In the genomic region with DNA sequence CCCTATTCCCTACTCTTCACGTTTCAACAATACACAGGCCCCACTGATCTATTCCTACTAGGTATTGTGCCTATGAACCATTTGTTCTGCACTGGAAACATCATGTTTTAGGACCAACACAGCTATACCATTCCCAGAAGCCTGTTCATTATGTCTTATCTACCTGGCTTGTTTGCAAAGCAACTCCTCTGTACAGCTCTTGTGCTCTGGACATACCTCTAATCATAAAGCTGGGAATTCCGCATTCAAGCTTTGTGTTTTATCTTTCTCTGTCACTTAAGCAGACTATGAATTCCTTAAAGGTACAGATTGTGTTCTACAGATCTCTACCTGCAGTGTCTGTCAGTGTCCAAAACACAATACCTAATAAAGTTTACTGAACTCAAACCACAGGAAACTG, we compare ENCODE assay signal across 22 cellular contexts.
DNase-seq lines count a peak whose midpoint lies in the region; ATAC-seq, FAIRE-seq and TF ChIP-seq lines count a peak whose summit lies in the region.
"Had no signal": no experiment of that assay in that cellular context is flagged by ENCODE, and none has a peak within 500 bp of the region (broad histone marks: within the 10 kb centered on the region; RNA-seq: fewer than 3 reads in every experiment).

No MANE protein-coding gene starts in this region.

- intact Hi-C loops in CD4-positive, alpha-beta T cell (cut with DNase I, micrococcal nuclease), result no loop called here
- intact Hi-C loops in OCI-LY7 (cut with micrococcal nuclease; ENCODE audit: unreplicated experiment), result no loop called here

- no peak overlapping the region for H3K9ac ChIP-seq in neural progenitor cell
- H3K9ac ChIP-seq: GM23248 had no signal

- CTCF ChIA-PET in CD4-positive, alpha-beta T cell (lab: Charles Lee), result interaction anchor here (0.5 to 0.8 kb wide), 2 partner anchors 11 to 218 kb away, joined by 3 read pairs; no protein-coding TSS in a partner anchor
- CTCF ChIA-PET in OCI-LY7 (lab: Charles Lee; ENCODE audit: unreplicated experiment), result interaction anchor here (0.5 kb wide), 1 partner anchor 90 kb away, joined by 3 read pairs; no protein-coding TSS in a partner anchor

- H3K36me3 Mint-ChIP-seq in CD4-positive, alpha-beta T cell (ENCODE audit: low read depth), result peaks cover 69% of the 10 kb centered on the region
- peaks cover 19% of the 10 kb centered on the region for H3K36me3 Mint-ChIP-seq in neural progenitor cell

- H3K27me3 Mint-ChIP-seq in CD4-positive, alpha-beta T cell, result no peaks in the 10 kb centered on the region
- peaks cover 2% of the 10 kb centered on the region for H3K27me3 Mint-ChIP-seq in neural progenitor cell (ENCODE audit: insufficient read depth, low read depth)
- H3K27me3 Mint-ChIP-seq: B cell had no signal

- no peak for TF ChIP-seq CTCF in CD4-positive, alpha-beta T cell (IDR thresholded peaks at IDR 0.05)
- TF ChIP-seq CTCF in OCI-LY7 (conservative IDR thresholded peaks at IDR 0.05; ENCODE audit: low read length) (no peak), hepatocyte (IDR thresholded peaks at IDR 0.05; ENCODE audit: poor library complexity) (no peak), neural progenitor cell (IDR thresholded peaks at IDR 0.05) (no peak), omental fat pad (IDR thresholded peaks at IDR 0.05) (no peak)

- H3K9me3 ChIP-seq in CD4-positive, alpha-beta T cell (ENCODE audit: control insufficient read depth, low read length), result no peaks in the 10 kb centered on the region
- H3K9me3 ChIP-seq in OCI-LY7 (ENCODE audit: low read length) (no peaks in the 10 kb centered on the region), hepatocyte (ENCODE audit: low read depth) (no peaks in the 10 kb centered on the region), neural progenitor cell (ENCODE audit: low read depth) (no peaks in the 10 kb centered on the region)
- H3K9me3 ChIP-seq: HAP-1 had no signal

- BruUV-seq in OCI-LY7 (replicated peaks; lab: Mats Ljungman, UMichigan), result TSS peak; percentile 16

- H3K9me2 ChIP-seq in OCI-LY7 (ENCODE audit: insufficient read depth, low read length), result no peaks in the 10 kb centered on the region
- no peaks in the 10 kb centered on the region for H3K9me2 ChIP-seq in hepatocyte (replicated peaks; ENCODE audit: insufficient read depth)

- TF ChIP-seq POLR2A in GM12891 (IDR thresholded peaks at IDR 0.05; ENCODE audit: low read depth, low read length), result no peak

- H3K27ac Mint-ChIP-seq in CD4-positive, alpha-beta T cell, result peak overlapping the region; percentile 11
- H3K27ac Mint-ChIP-seq in neural progenitor cell, result no peak overlapping the region
- H3K27ac Mint-ChIP-seq: B cell, HFFc6 had no signal

- no peak overlapping the region for H3K4me3 Mint-ChIP-seq in CD4-positive, alpha-beta T cell
- no peak overlapping the region for H3K4me3 Mint-ChIP-seq in neural progenitor cell
- H3K4me3 Mint-ChIP-seq: B cell, HFFc6 had no signal

- H3K27me3 ChIP-seq in CD4-positive, alpha-beta T cell (ENCODE audit: control insufficient read depth, insufficient read depth, low read length), result no peaks in the 10 kb centered on the region
- no peaks in the 10 kb centered on the region for H3K27me3 ChIP-seq in hepatocyte
- no peaks in the 10 kb centered on the region for H3K27me3 ChIP-seq in neural progenitor cell

- ATAC-seq in CD4-positive, alpha-beta T cell (ENCODE audit: poor library complexity), result no peak
- ATAC-seq in GM18502 (IDR thresholded peaks at IDR 0.05; ENCODE audit: poor library complexity, unreplicated experiment), result no peak
- no peak for ATAC-seq in HG03432 (IDR thresholded peaks at IDR 0.05; ENCODE audit: unreplicated experiment)
- ATAC-seq in omental fat pad (ENCODE audit: low FRiP score), result no peak
- ATAC-seq: Panc1, SK-N-SH treated with all-trans-retinoic acid at 6 μM for 48 hours had no signal

- H4K20me1 ChIP-seq in OCI-LY7 (ENCODE audit: insufficient read depth, low read length), result no peaks in the 10 kb centered on the region
- H4K20me1 ChIP-seq in hepatocyte (ENCODE audit: insufficient read depth, poor library complexity, severe bottlenecking), result no peaks in the 10 kb centered on the region
- no peaks in the 10 kb centered on the region for H4K20me1 ChIP-seq in neural progenitor cell (ENCODE audit: low read depth)

- H3K9me3 Mint-ChIP-seq in CD4-positive, alpha-beta T cell, result no peaks in the 10 kb centered on the region
- H3K9me3 Mint-ChIP-seq in neural progenitor cell, result no peaks in the 10 kb centered on the region
- H3K9me3 Mint-ChIP-seq: HFFc6 had no signal

- H3K79me2 ChIP-seq in OCI-LY7 (ENCODE audit: insufficient read depth, low read depth, low read length) (no peaks in the 10 kb centered on the region), hepatocyte (no peaks in the 10 kb centered on the region), neural progenitor cell (ENCODE audit: low read depth) (peaks cover 5% of the 10 kb centered on the region)

- no peak overlapping the region for H3K27ac ChIP-seq in CD4-positive, alpha-beta T cell (ENCODE audit: low read depth, low read length)
- H3K27ac ChIP-seq in OCI-LY7 (ENCODE audit: low read depth, low read length, poor library complexity, severe bottlenecking) (no peak overlapping the region), hepatocyte (peak overlapping the region; percentile 25), neural progenitor cell (peak overlapping the region; percentile 36)
- H3K27ac ChIP-seq: C4-2B, GM23248 had no signal

- peaks cover 10% of the 10 kb centered on the region for H3K4me1 Mint-ChIP-seq in CD4-positive, alpha-beta T cell (ENCODE audit: low read depth)
- no peaks in the 10 kb centered on the region for H3K4me1 Mint-ChIP-seq in neural progenitor cell
- H3K4me1 Mint-ChIP-seq: B cell had no signal

- 81% methylated on average over 2 of the region's 2 CpGs for WGBS in hepatocyte (ENCODE audit: low lambda C conversion rate, missing lambda C conversion rate)

- H3K4me3 ChIP-seq in OCI-LY7 (ENCODE audit: low read depth, low read length, poor library complexity, severe bottlenecking) (no peak overlapping the region), hepatocyte (no peak overlapping the region), neural progenitor cell (no peak overlapping the region)
- H3K4me3 ChIP-seq: GM23248, HAP-1 had no signal

- no peaks in the 10 kb centered on the region for H3K4me1 ChIP-seq in OCI-LY7 (ENCODE audit: insufficient read depth, low read length, poor library complexity, severe bottlenecking)
- no peaks in the 10 kb centered on the region for H3K4me1 ChIP-seq in hepatocyte (ENCODE audit: insufficient read depth)
- no peaks in the 10 kb centered on the region for H3K4me1 ChIP-seq in neural progenitor cell
- H3K4me1 ChIP-seq: HAP-1 had no signal

- no peak overlapping the region for H2AFZ ChIP-seq in OCI-LY7 (ENCODE audit: low read length)
- no peak overlapping the region for H2AFZ ChIP-seq in hepatocyte
- H2AFZ ChIP-seq in neural progenitor cell (replicated peaks), result no peak overlapping the region
- H2AFZ ChIP-seq: GM23248 had no signal

- peaks cover 79% of the 10 kb centered on the region for H3K36me3 ChIP-seq in OCI-LY7 (ENCODE audit: insufficient read depth, low read length)
- H3K36me3 ChIP-seq in hepatocyte (replicated peaks; ENCODE audit: insufficient read depth, low read depth), result no peaks in the 10 kb centered on the region
- peaks cover 27% of the 10 kb centered on the region for H3K36me3 ChIP-seq in neural progenitor cell

- H3F3A ChIP-seq in neural progenitor cell (ENCODE audit: low read depth), result peaks cover 2% of the 10 kb centered on the region

- FAIRE-seq in GM12891 (lab: Jason Lieb, UNC), result no peak
- FAIRE-seq: HTR-8/SVneo had no signal

- no peak for DNase-seq in CD4-positive, alpha-beta T cell
- DNase-seq in OCI-LY7 (ENCODE audit: low spot score) (no peak), hepatocyte (ENCODE audit: low spot score) (peak; percentile 41), neural progenitor cell (ENCODE audit: low spot score) (no peak), GM12891 (ENCODE audit: insufficient read length, low spot score) (no peak), omental fat pad (ENCODE audit: low spot score) (no peak)
- DNase-seq: HFFc6, KBM-7, NCI-H1105 treated with DMSO at 0.1 percent for 48 hours, NCI-H146, NCI-H2029, NCI-H2227 treated with DMSO at 0.1 percent for 48 hours, NCI-H69 had no signal

- POLR2A ChIA-PET in CD4-positive, alpha-beta T cell (lab: Charles Lee), result no interaction called here
- POLR2A ChIA-PET in OCI-LY7 (lab: Charles Lee), result interaction anchor here (0.6 to 0.7 kb wide), 2 partner anchors 66 to 578 kb away, joined by 3 to 4 read pairs; no protein-coding TSS in a partner anchor

- no peak overlapping the region for H3K4me2 ChIP-seq in OCI-LY7 (ENCODE audit: low read length)
- H3K4me2 ChIP-seq in hepatocyte, result no peak overlapping the region
- no peak overlapping the region for H3K4me2 ChIP-seq in neural progenitor cell

TF ChIP-seq in GM12891, 5 proteins besides CTCF, POLR2A, EP300 and RAD21:
- TF ChIP-seq POU2F2 (IDR thresholded peaks at IDR 0.05; ENCODE audit: low read depth, low read length), result no peak
- TF ChIP-seq TAF1 (IDR thresholded peaks at IDR 0.05; ENCODE audit: low read depth, low read length), result no peak
- no peak for TF ChIP-seq SPI1 (IDR thresholded peaks at IDR 0.05; ENCODE audit: low read depth, low read length)
- TF ChIP-seq PAX5 (IDR thresholded peaks at IDR 0.05; ENCODE audit: insufficient read depth, low read length, severe bottlenecking), result no peak
- TF ChIP-seq POLR2AphosphoS5 (IDR thresholded peaks at IDR 0.05; ENCODE audit: low read depth, low read length), result no peak

Comparison
In these comparisons a context has a peak if more than half of its experiments do, and no peak if none do; other contexts are left out.
1. H3K27ac ChIP-seq: peak in hepatocyte (single experiment) and neural progenitor cell (single experiment); none in CD4-positive, alpha-beta T cell (single experiment) and OCI-LY7 (single experiment).